In the genomic region with DNA sequence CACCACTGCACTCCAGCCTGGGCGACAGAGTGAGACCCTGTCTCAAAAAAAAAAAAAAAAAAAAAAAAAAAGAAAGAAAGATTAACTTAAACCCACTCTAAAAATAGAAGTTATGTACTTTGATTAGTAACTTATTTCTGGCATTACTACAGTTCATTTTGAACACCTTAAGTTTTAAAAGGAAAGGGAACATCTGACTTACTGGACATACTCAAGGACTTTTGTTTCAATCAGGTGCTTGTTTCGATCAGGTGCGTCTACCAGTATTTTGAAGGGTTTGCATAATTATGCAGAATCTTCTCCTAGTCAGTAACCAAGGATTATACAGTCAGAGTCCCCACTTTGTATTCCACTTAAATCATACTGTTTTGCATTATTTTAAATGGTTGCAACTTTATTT, we compare ENCODE assay signal across 33 cellular contexts.
"Had no signal": no experiment of that assay in that cellular context is flagged by ENCODE, and none has a peak within 500 bp of the region (broad histone marks: within the 10 kb centered on the region; RNA-seq: fewer than 3 reads in every experiment).

No MANE protein-coding gene starts in this region.

- H3K4me3 ChIP-seq: adrenal gland, cardiac muscle cell had no signal

- DNase-seq: activated B cell treated with CpG ODN at 0.5 μM for 24 hours; activated CD4-positive, alpha-beta memory T cell treated with anti-CD3 and anti-CD28 coated beads, Interleukin-2, amount 10 ng/mL, durations not matched to agents 7 days and 5 days; activated CD4-positive, alpha-beta T cell treated with anti-CD3 and anti-CD28 coated beads for 4 hours; activated CD4-positive, alpha-beta T cell treated with anti-CD3 and anti-CD28 coated beads, Interleukin-2, amount 10 ng/mL, durations not matched to agents 24 days and 14 days; activated CD4-positive, alpha-beta T cell treated with anti-CD3 and anti-CD28 coated beads, Interleukin-2, amount 50 U/mL, for 1 hour; activated CD4-positive, alpha-beta T cell treated with anti-CD3 and anti-CD28 coated beads, Interleukin-2, amount 50 U/mL, for 48 hours; activated CD4-positive, CD25-positive, alpha-beta regulatory T cell treated with anti-CD3 and anti-CD28 coated beads, Interleukin-2, amount 50 U/mL, for 72 hours; activated CD8-positive, alpha-beta memory T cell treated with anti-CD3 and anti-CD28 coated beads for 24 hours; activated CD8-positive, alpha-beta memory T cell treated with anti-CD3 and anti-CD28 coated beads, Interleukin-2, amount 10 ng/mL, durations not matched to agents 7 days and 5 days; activated CD8-positive, alpha-beta memory T cell treated with anti-CD3 and anti-CD28 coated beads, Interleukin-2, amount 50 U/mL, for 48 hours; activated CD8-positive, alpha-beta T cell treated with anti-CD3 and anti-CD28 coated beads, Interleukin-2, amount 10 ng/mL, durations not matched to agents 7 days and 5 days; activated effector memory CD4-positive, alpha-beta T cell treated with anti-CD3 and anti-CD28 coated beads, Interleukin-2, amount 50 U/mL, for 16 hours; activated gamma-delta T cell treated with Interleukin-2 at 50 U/mL for 16 hours; activated naive CD4-positive, alpha-beta T cell; activated naive CD4-positive, alpha-beta T cell treated with anti-CD3 and anti-CD28 coated beads for 36 hours; activated naive CD4-positive, alpha-beta T cell treated with anti-CD3 and anti-CD28 coated beads, Interleukin-2, amount 50 U/mL, for 16 hours; activated naive CD8-positive, alpha-beta T cell treated with anti-CD3 and anti-CD28 coated beads for 36 hours; activated T-cell treated with anti-CD3 and anti-CD28 coated beads, Interleukin-2, amount 50 U/mL, for 4 hours; activated T-cell treated with anti-CD3 and anti-CD28 coated beads, Interleukin-2, amount 50 U/mL, for 72 hours; adrenal gland; amniotic stem cell; aorta; caudate nucleus; cerebellar nuclear complex; T-helper 1 cell; T-helper 2 cell; T-helper 9 cell had no signal

- H3K27ac ChIP-seq: adrenal gland, cardiac muscle cell, VCaP had no signal

- ATAC-seq: activated CD8-positive, alpha-beta memory T cell treated with anti-CD3 and anti-CD28 coated beads, Interleukin-2, amount 10 ng/mL, durations not matched to agents 7 days and 5 days; activated CD8-positive, alpha-beta T cell treated with anti-CD3 and anti-CD28 coated beads, Interleukin-2, amount 10 ng/mL, durations not matched to agents 7 days and 5 days; activated naive CD4-positive, alpha-beta T cell treated with anti-CD3 and anti-CD28 coated beads, Interleukin-2, amount 50 U/mL, for 72 hours; activated T-cell treated with anti-CD3 and anti-CD28 coated beads, Interleukin-2, amount 50 U/mL, for 4 hours; activated T-cell treated with anti-CD3 and anti-CD28 coated beads, Interleukin-2, amount 50 U/mL, for 72 hours; activated T-helper 17 cell treated with anti-CD3 and anti-CD28 coated beads, Interleukin-2, amount 50 U/mL, for 72 hours had no signal

- H3K27me3 ChIP-seq: adrenal gland, cardiac muscle cell had no signal

- FAIRE-seq: astrocyte, TTC549 had no signal

- H3K36me3 ChIP-seq: adrenal gland, cardiac muscle cell had no signal
